8 cellular contexts compared by ENCODE assay signal in the genomic region with DNA sequence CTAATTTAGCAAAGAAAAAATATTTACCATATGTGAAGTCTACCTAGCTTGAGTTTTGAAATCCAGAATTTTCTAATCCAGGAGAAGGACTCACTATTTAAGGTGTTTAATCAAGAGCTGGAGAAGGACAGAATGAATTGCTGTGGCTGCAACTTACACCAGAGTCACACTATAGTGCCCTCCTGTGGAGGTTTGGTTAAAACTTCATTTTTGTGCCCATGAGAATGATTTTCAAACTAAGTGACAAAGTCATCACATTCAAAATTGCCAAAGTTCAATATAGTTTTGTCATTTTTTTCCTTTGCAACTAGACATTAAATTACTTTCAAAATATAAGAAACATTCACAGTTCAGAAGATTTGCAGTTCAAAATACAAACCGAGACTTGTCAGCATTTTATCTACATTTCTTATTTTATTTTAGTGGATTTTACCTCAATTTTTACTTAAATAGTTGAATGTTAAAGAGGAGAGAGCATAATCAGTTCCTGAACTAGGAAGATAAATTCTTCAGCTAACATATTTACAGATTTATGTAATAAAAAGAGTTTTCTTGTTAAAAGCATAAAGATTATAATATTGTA.
DNase-seq lines count a peak whose midpoint lies in the region; ATAC-seq and TF ChIP-seq lines count a peak whose summit lies in the region.

No MANE protein-coding gene starts in this region.

- no peaks in the 10 kb centered on the region for H3K4me1 Mint-ChIP-seq in osteocyte (ENCODE audit: unreplicated experiment)

- H3K9me3 Mint-ChIP-seq in osteocyte (ENCODE audit: unreplicated experiment): peaks cover 15% of the 10 kb centered on the region

- H3K4me3 Mint-ChIP-seq in osteocyte (ENCODE audit: unreplicated experiment): no peak overlapping the region

- peak; percentile 85 for TF ChIP-seq CTCF in osteocyte (IDR thresholded peaks at IDR 0.05)

- no peaks in the 10 kb centered on the region for H3K36me3 Mint-ChIP-seq in osteocyte (ENCODE audit: unreplicated experiment)

- DNase-seq in NCI-H524 (lab: John Stamatoyannopoulos, UW): peak; percentile 1 to 35
- DNase-seq in NCI-H524 treated with DMSO at 0.1 percent for 48 hours (lab: John Stamatoyannopoulos, UW): no peak
- DNase-seq in RPMI7951 (ENCODE audit: low read depth): peak; percentile 37
- no peak for DNase-seq in osteocyte (ENCODE audit: extremely low spot score, unreplicated experiment)
- no peak for DNase-seq in stimulated activated naive CD4-positive, alpha-beta T cell treated with Interleukin-2 at 50 U/mL for 16 hours (lab: John Stamatoyannopoulos, UW)

- H3K27me3 Mint-ChIP-seq in osteocyte (ENCODE audit: unreplicated experiment): no peaks in the 10 kb centered on the region

- no peak overlapping the region for H3K27ac Mint-ChIP-seq in osteocyte (ENCODE audit: unreplicated experiment)

- ATAC-seq in HG03159 (IDR thresholded peaks at IDR 0.05; ENCODE audit: unreplicated experiment): peak; percentile 61
- peak; percentile 43 for ATAC-seq in esophagus mucosa
- no peak for ATAC-seq in HG02678 (IDR thresholded peaks at IDR 0.05; ENCODE audit: unreplicated experiment)

Comparison
In these comparisons a context has a peak if more than half of its experiments do, and no peak if none do; other contexts are left out.
1. DNase-seq: peak in NCI-H524 (2 of 2) and RPMI7951 (single experiment); none in NCI-H524 treated with DMSO at 0.1 percent for 48 hours (single experiment), osteocyte (single experiment) and stimulated activated naive CD4-positive, alpha-beta T cell treated with Interleukin-2 at 50 U/mL for 16 hours (single experiment).